In genomic region chr9:68643901-68644809, GRCh38 we compare ENCODE assay signal across 11 cellular contexts.
DNase-seq lines count a peak whose midpoint lies in the region; ATAC-seq and TF ChIP-seq lines count a peak whose summit lies in the region.
"Had no signal": no experiment of that assay in that cellular context is flagged by ENCODE, and none has a peak within 500 bp of the region (broad histone marks: within the 10 kb centered on the region; RNA-seq: fewer than 3 reads in every experiment).

No MANE protein-coding gene starts in this region.

- no peaks in the 10 kb centered on the region for H3K36me3 Mint-ChIP-seq in T-cell

- H3K9me3 ChIP-seq in SU-DHL-6 (ENCODE audit: insufficient read depth, low read length) (no peaks in the 10 kb centered on the region), right atrium auricular region (no peaks in the 10 kb centered on the region), SK-N-SH (no peaks in the 10 kb centered on the region)
- H3K9me3 ChIP-seq: BE2C had no signal

- DNase-seq in GM06990 (ENCODE audit: extremely low read depth, insufficient read length): peak; percentile 61
- DNase-seq in right atrium auricular region (ENCODE audit: low spot score): no peak
- DNase-seq in SK-N-SH: no peak
- DNase-seq in T-cell: no peak
- DNase-seq in globus pallidus (ENCODE audit: low spot score): no peak
- DNase-seq: activated CD8-positive, alpha-beta memory T cell treated with anti-CD3 and anti-CD28 coated beads, Interleukin-2, amount 50 U/mL, for 48 hours; BE2C; dorsolateral prefrontal cortex had no signal

- H3K36me3 ChIP-seq in GM06990 (ENCODE audit: control insufficient read depth, insufficient read depth, low read length) (no peaks in the 10 kb centered on the region), SU-DHL-6 (ENCODE audit: low read length) (no peaks in the 10 kb centered on the region), right atrium auricular region (no peaks in the 10 kb centered on the region), SK-N-SH (replicated peaks in 1 of 2; ENCODE audit: control insufficient read depth in 1 of 2, insufficient read depth in 2 of 2, low read length in 1 of 2) (no peaks in the 10 kb centered on the region)
- H3K36me3 ChIP-seq: BE2C had no signal

- no peak overlapping the region for H3K4me3 Mint-ChIP-seq in T-cell

- H3K27ac ChIP-seq in SU-DHL-6 (ENCODE audit: low read depth, low read length): peak overlapping the region; percentile 88
- no peak overlapping the region for H3K27ac ChIP-seq in right atrium auricular region
- H3K27ac ChIP-seq in SK-N-SH (ENCODE audit: low read depth in 2 of 2, low read length in 1 of 2): no peak overlapping the region
- H3K27ac ChIP-seq: dorsolateral prefrontal cortex had no signal

- POLR2A ChIA-PET in SK-N-SH (lab: Yijun Ruan, JAX) (no interaction called here), T-cell (lab: Charles Lee) (no interaction called here)

- 14% methylated on average over 11 of the region's 11 CpGs for WGBS in SK-N-SH (ENCODE audit: low lambda C conversion rate)

- H3K79me2 ChIP-seq in SU-DHL-6 (ENCODE audit: insufficient read depth, low read length) (no peaks in the 10 kb centered on the region), SK-N-SH (ENCODE audit: insufficient read depth) (no peaks in the 10 kb centered on the region)

- H3F3A ChIP-seq in SU-DHL-6 (ENCODE audit: insufficient read depth) (peaks cover 49% of the 10 kb centered on the region), SK-N-SH (replicated peaks; ENCODE audit: insufficient read depth) (no peaks in the 10 kb centered on the region)

- H3K9ac ChIP-seq in SU-DHL-6 (ENCODE audit: low read length) (peak overlapping the region; percentile 38), SK-N-SH (no peak overlapping the region)

- H3K4me3 ChIP-seq in GM06990 (replicated peaks; ENCODE audit: low read depth, low read length) (peak overlapping the region; percentile 42), SU-DHL-6 (ENCODE audit: insufficient read depth, low read length, poor library complexity, severe bottlenecking) (peak overlapping the region; percentile 34), right atrium auricular region (no peak overlapping the region), SK-N-SH (ENCODE audit: low read depth in 2 of 2, low read length in 1 of 2) (no peak overlapping the region)
- H3K4me3 ChIP-seq: dorsolateral prefrontal cortex had no signal

- H3K4me1 ChIP-seq in right atrium auricular region (no peaks in the 10 kb centered on the region), SK-N-SH (ENCODE audit: control insufficient read depth in 1 of 2, insufficient read depth in 2 of 2, low read depth in 1 of 2, low read length in 1 of 2) (no peaks in the 10 kb centered on the region)
- H3K4me1 ChIP-seq: BE2C had no signal

- H3K27ac Mint-ChIP-seq in T-cell: no peak overlapping the region

- peak; percentile 68 for ATAC-seq in GM19438 (IDR thresholded peaks at IDR 0.05; ENCODE audit: low read depth, unreplicated experiment)
- ATAC-seq in HG03066 (IDR thresholded peaks at IDR 0.05; ENCODE audit: low read depth, unreplicated experiment): peak; percentile 62
- ATAC-seq in T-cell (replicated peaks in 1 of 4): no peak

- H3K27me3 Mint-ChIP-seq in T-cell: peaks cover 3 to 11% of the 10 kb centered on the region in 2 donors

- no peak for TF ChIP-seq CTCF in GM06990 (IDR thresholded peaks at IDR 0.05; ENCODE audit: insufficient read depth, low read length, poor library complexity, severe bottlenecking)
- no peak for TF ChIP-seq CTCF in SU-DHL-6 (IDR thresholded peaks at IDR 0.05; ENCODE audit: insufficient read depth, low read length, poor library complexity, severe bottlenecking)
- no peak for TF ChIP-seq CTCF in right atrium auricular region (IDR thresholded peaks at IDR 0.05)
- no peak for TF ChIP-seq CTCF in SK-N-SH (IDR thresholded peaks at IDR 0.05)

- H3K27me3 ChIP-seq in GM06990 (replicated peaks; ENCODE audit: control insufficient read depth, insufficient read depth, low read length) (no peaks in the 10 kb centered on the region), SU-DHL-6 (ENCODE audit: low read length) (no peaks in the 10 kb centered on the region), right atrium auricular region (no peaks in the 10 kb centered on the region), SK-N-SH (ENCODE audit: insufficient read depth) (no peaks in the 10 kb centered on the region; the same call in 1 of the 2 replicates)
- H3K27me3 ChIP-seq: dorsolateral prefrontal cortex had no signal

- no peaks in the 10 kb centered on the region for H3K9me3 Mint-ChIP-seq in T-cell

- H2AFZ ChIP-seq in SU-DHL-6 (ENCODE audit: low read depth, low read length, severe bottlenecking) (peak overlapping the region; percentile 90), SK-N-SH (ENCODE audit: low read depth) (no peak overlapping the region; the same call in 1 of the 2 replicates)

- H4K20me1 ChIP-seq in SU-DHL-6 (ENCODE audit: low read depth, low read length): no peaks in the 10 kb centered on the region
- no peaks in the 10 kb centered on the region for H4K20me1 ChIP-seq in SK-N-SH (ENCODE audit: insufficient read depth)

- H3K4me1 Mint-ChIP-seq in T-cell: peaks cover 0 to 3% (median 0%) of the 10 kb centered on the region in 3 donors

- H3K9me2 ChIP-seq in SU-DHL-6 (replicated peaks; ENCODE audit: insufficient read depth, low read length) (no peaks in the 10 kb centered on the region), SK-N-SH (no peaks in the 10 kb centered on the region)

- CTCF ChIA-PET in SK-N-SH (lab: Yijun Ruan, JAX) (no interaction called here), T-cell (lab: Charles Lee) (no interaction called here)

- TF ChIP-seq EP300 in SK-N-SH (IDR thresholded peaks at IDR 0.05; ENCODE audit: borderline replicate concordance in 1 of 2, low read depth in 1 of 2, low read length in 1 of 2): no peak

- TF ChIP-seq RAD21 in SK-N-SH (IDR thresholded peaks at IDR 0.05; ENCODE audit: low read length): no peak

- H3K4me2 ChIP-seq in SU-DHL-6 (ENCODE audit: low read depth, low read length, poor library complexity, severe bottlenecking): peak overlapping the region; percentile 70
- no peak overlapping the region for H3K4me2 ChIP-seq in SK-N-SH

TF ChIP-seq in SK-N-SH, 30 proteins besides CTCF, POLR2A, EP300 and RAD21:
- no peak for TF ChIP-seq NFIC (IDR thresholded peaks at IDR 0.05; ENCODE audit: borderline replicate concordance)
- no peak for TF ChIP-seq FOXJ3 (CRISPR knock-in tag; IDR thresholded peaks at IDR 0.05)
- no peak for TF ChIP-seq EZH2phosphoT487 (IDR thresholded peaks at IDR 0.05; ENCODE audit: borderline replicate concordance, low read depth)
- TF ChIP-seq USF1 (IDR thresholded peaks at IDR 0.05; ENCODE audit: borderline replicate concordance, low read depth): no peak
- no peak for TF ChIP-seq POLR2AphosphoS5 (IDR thresholded peaks at IDR 0.05; ENCODE audit: low read depth, low read length)
- no peak for TF ChIP-seq JUND (IDR thresholded peaks at IDR 0.05)
- TF ChIP-seq SMC3 (IDR thresholded peaks at IDR 0.05; ENCODE audit: low read depth, low read length): no peak
- TF ChIP-seq TEAD4 (IDR thresholded peaks at IDR 0.05; ENCODE audit: borderline replicate concordance, insufficient read depth): no peak
- TF ChIP-seq MXI1 (IDR thresholded peaks at IDR 0.05; ENCODE audit: low read depth, low read length): no peak

Comparison
In these comparisons a context has a peak if more than half of its experiments do, and no peak if none do; other contexts are left out.
1. H3K4me3 ChIP-seq: peak in GM06990 (single experiment) and SU-DHL-6 (single experiment); none in right atrium auricular region (0 of 2) and SK-N-SH (0 of 2).
2. ATAC-seq: peak in GM19438 (single experiment) and HG03066 (single experiment); none in T-cell (0 of 4).